In genomic region chr16:21338537-21339268, GRCh38 we compare ENCODE assay signal across 28 cellular contexts.
DNase-seq lines count a peak whose midpoint lies in the region; ATAC-seq, FAIRE-seq and TF ChIP-seq lines count a peak whose summit lies in the region.
"Had no signal": no experiment of that assay in that cellular context is flagged by ENCODE, and none has a peak within 500 bp of the region (broad histone marks: within the 10 kb centered on the region; RNA-seq: fewer than 3 reads in every experiment).

No MANE protein-coding gene starts in this region.

- TF ChIP-seq CTCF in MM.1S (IDR thresholded peaks at IDR 0.05; ENCODE audit: low read length) = no peak
- TF ChIP-seq CTCF in GM12878 (IDR thresholded peaks at IDR 0.05 in 2 of 3, conservative IDR thresholded peaks at IDR 0.05 in 1 of 3; ENCODE audit: control insufficient read depth in 2 of 3, extremely low read depth in 1 of 3, insufficient read depth in 1 of 3, low read depth in 3 of 3, low read length in 3 of 3) = no peak

- H3K27ac ChIP-seq in MM.1S (ENCODE audit: low read length) (peak overlapping the region; percentile 12; the same call in 1 of the 2 replicates), GM12878 (ENCODE audit: control insufficient read depth, insufficient read depth) (no peak overlapping the region)
- H3K27ac ChIP-seq: ascending aorta; BLaER1 treated with 17β-estradiol and CSF1 and Interleukin-3, amounts not matched to agents 10 nM and 100 nM; cardiac muscle cell; tibial nerve; WERI-Rb-1 had no signal

- no peak overlapping the region for H3K9ac ChIP-seq in MM.1S (ENCODE audit: low read length)
- H3K9ac ChIP-seq in GM12878 (ENCODE audit: control insufficient read depth, insufficient read depth, low read length) = no peak overlapping the region
- H3K9ac ChIP-seq: BLaER1 treated with 17β-estradiol and CSF1 and Interleukin-3, amounts not matched to agents 10 nM and 100 nM had no signal

- DNase-seq in activated naive CD8-positive, alpha-beta T cell treated with anti-CD3 and anti-CD28 coated beads, Interleukin-2, amount 50 U/mL, for 24 hours = no peak
- no peak for DNase-seq in activated naive CD8-positive, alpha-beta T cell treated with anti-CD3 and anti-CD28 coated beads for 36 hours
- DNase-seq in MM.1S (peak; percentile 86), GM12878 (ENCODE audit: low read depth, low spot score) (no peak), NCI-H82 treated with DMSO at 0.1 percent for 48 hours (lab: John Stamatoyannopoulos, UW; ENCODE audit: unreplicated experiment) (no peak)
- DNase-seq in stimulated activated effector memory CD8-positive, alpha-beta T cell treated with anti-CD3 and anti-CD28 coated beads, Interleukin-12 subunit alpha, Interleukin-12 subunit beta, amount 100 ng/mL, for 72 hours (ENCODE audit: low spot score in 2 of 2) = peak in 1 of 2 donors; percentile 41
- DNase-seq: activated CD4-positive, alpha-beta T cell treated with anti-CD3 and anti-CD28 coated beads, Interleukin-2, amount 10 ng/mL, durations not matched to agents 7 days and 5 days; effector CD8-positive, alpha-beta T cell; erythroblast; H9; KG1; NCI-H2029; NCI-H524; right cardiac atrium; SIG-M5; T-helper 9 cell; WERI-Rb-1 had no signal

- H3K4me3 ChIP-seq in MM.1S (ENCODE audit: low read length) = no peak overlapping the region
- no peak overlapping the region for H3K4me3 ChIP-seq in GM12878
- H3K4me3 ChIP-seq: ascending aorta; BLaER1 treated with 17β-estradiol and CSF1 and Interleukin-3, amounts not matched to agents 10 nM and 100 nM; cardiac muscle cell; tibial nerve had no signal

- no peaks in the 10 kb centered on the region for H3K79me2 ChIP-seq in MM.1S (ENCODE audit: low read length)
- H3K79me2 ChIP-seq in GM12878 (ENCODE audit: control insufficient read depth, insufficient read depth, low read length) = no peaks in the 10 kb centered on the region

- no peak for TF ChIP-seq RAD21 in GM12878 (IDR thresholded peaks at IDR 0.05; ENCODE audit: insufficient read depth, low read depth, low read length)

- peaks cover 1% of the 10 kb centered on the region for H3K4me1 Mint-ChIP-seq in activated naive CD8-positive, alpha-beta T cell treated with anti-CD3 and anti-CD28 coated beads, Interleukin-2, amount 50 U/mL, for 24 hours
- H3K4me1 Mint-ChIP-seq in activated naive CD8-positive, alpha-beta T cell treated with anti-CD3 and anti-CD28 coated beads for 36 hours = no peaks in the 10 kb centered on the region
- H3K4me1 Mint-ChIP-seq in stimulated activated effector memory CD8-positive, alpha-beta T cell treated with anti-CD3 and anti-CD28 coated beads, Interleukin-12 subunit alpha, Interleukin-12 subunit beta, amount 100 ng/mL, for 72 hours = no peaks in the 10 kb centered on the region
- H3K4me1 Mint-ChIP-seq: activated CD4-positive, alpha-beta T cell treated with anti-CD3 and anti-CD28 coated beads, Interleukin-2, amount 10 ng/mL, durations not matched to agents 7 days and 5 days; H9 had no signal

- no peak for FAIRE-seq in GM12878 (lab: Jason Lieb, UNC)
- FAIRE-seq: colon, HTR-8/SVneo, RCC 7860 had no signal

- H3K9me3 ChIP-seq in MM.1S (replicated peaks; ENCODE audit: insufficient read depth, low read length) = no peaks in the 10 kb centered on the region
- H3K9me3 ChIP-seq in GM12878 (replicated peaks; ENCODE audit: control insufficient read depth, insufficient read depth, low read length) = no peaks in the 10 kb centered on the region
- H3K9me3 ChIP-seq: ascending aorta had no signal

- H3K27ac Mint-ChIP-seq in activated naive CD8-positive, alpha-beta T cell treated with anti-CD3 and anti-CD28 coated beads, Interleukin-2, amount 50 U/mL, for 24 hours = no peak overlapping the region
- H3K27ac Mint-ChIP-seq in activated naive CD8-positive, alpha-beta T cell treated with anti-CD3 and anti-CD28 coated beads for 36 hours = no peak overlapping the region
- H3K27ac Mint-ChIP-seq in stimulated activated effector memory CD8-positive, alpha-beta T cell treated with anti-CD3 and anti-CD28 coated beads, Interleukin-12 subunit alpha, Interleukin-12 subunit beta, amount 100 ng/mL, for 72 hours = no peak overlapping the region
- H3K27ac Mint-ChIP-seq: activated CD4-positive, alpha-beta T cell treated with anti-CD3 and anti-CD28 coated beads, Interleukin-2, amount 10 ng/mL, durations not matched to agents 7 days and 5 days; activated naive CD8-positive, alpha-beta T cell; H9; memory B cell had no signal

- H4K20me1 ChIP-seq in MM.1S (ENCODE audit: insufficient read depth, low read length) = 0 out of 2 replicates have a peak, but pooled peaks cover 3% of the 10 kb centered on the region
- H4K20me1 ChIP-seq in GM12878 (ENCODE audit: control insufficient read depth, insufficient read depth) = no peaks in the 10 kb centered on the region
- H4K20me1 ChIP-seq: BLaER1 treated with 17β-estradiol and CSF1 and Interleukin-3, amounts not matched to agents 10 nM and 100 nM had no signal

- H3K4me2 ChIP-seq in MM.1S (ENCODE audit: low read depth, low read length) (peak overlapping the region; percentile 44), GM12878 (ENCODE audit: control insufficient read depth, insufficient read depth) (no peak overlapping the region)
- H3K4me2 ChIP-seq: BLaER1 treated with 17β-estradiol and CSF1 and Interleukin-3, amounts not matched to agents 10 nM and 100 nM had no signal

- H3K27me3 ChIP-seq in MM.1S (replicated peaks; ENCODE audit: insufficient read depth, low read length) (peaks cover 22% of the 10 kb centered on the region), GM12878 (replicated peaks in 1 of 2; ENCODE audit: control insufficient read depth in 2 of 2, insufficient read depth in 2 of 2, low read length in 1 of 2) (no peaks in the 10 kb centered on the region)
- H3K27me3 ChIP-seq: ascending aorta; BLaER1 treated with 17β-estradiol and CSF1 and Interleukin-3, amounts not matched to agents 10 nM and 100 nM; cardiac muscle cell; tibial nerve had no signal

- TF ChIP-seq EP300 in GM12878 (IDR thresholded peaks at IDR 0.05; ENCODE audit: borderline replicate concordance in 1 of 2, control insufficient read depth in 1 of 2, low read depth in 2 of 2, low read length in 2 of 2) = no peak

- no peaks in the 10 kb centered on the region for H3K36me3 ChIP-seq in MM.1S (replicated peaks; ENCODE audit: insufficient read depth, low read length)
- no peaks in the 10 kb centered on the region for H3K36me3 ChIP-seq in GM12878 (ENCODE audit: control insufficient read depth in 2 of 2, insufficient read depth in 2 of 2, low read length in 1 of 2)
- H3K36me3 ChIP-seq: ascending aorta, cardiac muscle cell, WERI-Rb-1 had no signal

- RAD21 ChIA-PET in GM12878 (lab: Charles Lee; ENCODE audit: unreplicated experiment) = no interaction called here

- peak; percentile 69 for ATAC-seq in activated naive CD8-positive, alpha-beta T cell treated with anti-CD3 and anti-CD28 coated beads, Interleukin-2, amount 50 U/mL, for 24 hours
- ATAC-seq in GM12878 (peak; percentile 21), GM21529 (IDR thresholded peaks at IDR 0.05; ENCODE audit: unreplicated experiment) (no peak)
- peak; percentile 97 for ATAC-seq in stimulated activated effector memory CD8-positive, alpha-beta T cell treated with anti-CD3 and anti-CD28 coated beads, Interleukin-12 subunit alpha, Interleukin-12 subunit beta, amount 100 ng/mL, for 72 hours
- ATAC-seq: left lobe of liver, right cardiac atrium had no signal

- SMC1A ChIA-PET in GM12878 (lab: Charles Lee; ENCODE audit: uncharacterized antibody, unreplicated experiment) = interaction anchor here (0.6 kb wide), 1 partner anchor 50 kb away, joined by 3 read pairs; no protein-coding TSS in a partner anchor

- BruUV-seq in GM12878 (replicated peaks; lab: Mats Ljungman, UMichigan) = no TSS peak

- H3K9me2 ChIP-seq in MM.1S (replicated peaks; ENCODE audit: insufficient read depth, low read length) = no peaks in the 10 kb centered on the region

- H3K27me3 Mint-ChIP-seq in activated naive CD8-positive, alpha-beta T cell treated with anti-CD3 and anti-CD28 coated beads, Interleukin-2, amount 50 U/mL, for 24 hours = peaks cover 7% of the 10 kb centered on the region
- H3K27me3 Mint-ChIP-seq in activated naive CD8-positive, alpha-beta T cell treated with anti-CD3 and anti-CD28 coated beads for 36 hours = peaks cover 32% of the 10 kb centered on the region
- H3K27me3 Mint-ChIP-seq: memory B cell had no signal

- in situ Hi-C loops in GM12878 (cut with MboI) = no loop called here

- H3F3A ChIP-seq in MM.1S (ENCODE audit: insufficient read depth, low read length) = peaks cover 14% of the 10 kb centered on the region

- peaks cover 13% of the 10 kb centered on the region for H3K4me1 ChIP-seq in MM.1S (ENCODE audit: low read length)
- no peaks in the 10 kb centered on the region; the same call in 1 of the 2 replicates for H3K4me1 ChIP-seq in GM12878 (ENCODE audit: control insufficient read depth, insufficient read depth, low read length)
- H3K4me1 ChIP-seq: ascending aorta; BLaER1 treated with 17β-estradiol and CSF1 and Interleukin-3, amounts not matched to agents 10 nM and 100 nM; tibial nerve had no signal

- intact Hi-C loops in GM12878 (cut with micrococcal nuclease; ENCODE audit: unreplicated experiment) = no loop called here

- no peak for TF ChIP-seq POLR2A in GM12878 (IDR thresholded peaks at IDR 0.05; ENCODE audit: low read depth, low read length)

- H3K36me3 Mint-ChIP-seq in activated naive CD8-positive, alpha-beta T cell treated with anti-CD3 and anti-CD28 coated beads, Interleukin-2, amount 50 U/mL, for 24 hours (ENCODE audit: low read depth) = no peaks in the 10 kb centered on the region
- no peaks in the 10 kb centered on the region for H3K36me3 Mint-ChIP-seq in activated naive CD8-positive, alpha-beta T cell treated with anti-CD3 and anti-CD28 coated beads for 36 hours
- no peaks in the 10 kb centered on the region for H3K36me3 Mint-ChIP-seq in stimulated activated effector memory CD8-positive, alpha-beta T cell treated with anti-CD3 and anti-CD28 coated beads, Interleukin-12 subunit alpha, Interleukin-12 subunit beta, amount 100 ng/mL, for 72 hours
- H3K36me3 Mint-ChIP-seq: activated naive CD8-positive, alpha-beta T cell had no signal

- POLR2A ChIA-PET in GM12878 (lab: Charles Lee) = no interaction called here

- CTCF ChIA-PET in GM12878 (lab: Yijun Ruan, JAX) = interaction anchor here (0.9 to 1.4 kb wide), 2 partner anchors 14 to 61 kb away, joined by 3 to 4 read pairs; no protein-coding TSS in a partner anchor

- no peak overlapping the region for H3K4me3 Mint-ChIP-seq in activated naive CD8-positive, alpha-beta T cell treated with anti-CD3 and anti-CD28 coated beads, Interleukin-2, amount 50 U/mL, for 24 hours
- no peak overlapping the region for H3K4me3 Mint-ChIP-seq in activated naive CD8-positive, alpha-beta T cell treated with anti-CD3 and anti-CD28 coated beads for 36 hours
- H3K4me3 Mint-ChIP-seq in stimulated activated effector memory CD8-positive, alpha-beta T cell treated with anti-CD3 and anti-CD28 coated beads, Interleukin-12 subunit alpha, Interleukin-12 subunit beta, amount 100 ng/mL, for 72 hours = no peak overlapping the region
- H3K4me3 Mint-ChIP-seq: activated CD4-positive, alpha-beta T cell treated with anti-CD3 and anti-CD28 coated beads, Interleukin-2, amount 10 ng/mL, durations not matched to agents 7 days and 5 days; activated naive CD8-positive, alpha-beta T cell; H9; memory B cell had no signal

- H3K9me3 Mint-ChIP-seq in activated naive CD8-positive, alpha-beta T cell treated with anti-CD3 and anti-CD28 coated beads, Interleukin-2, amount 50 U/mL, for 24 hours = no peaks in the 10 kb centered on the region
- H3K9me3 Mint-ChIP-seq in activated naive CD8-positive, alpha-beta T cell treated with anti-CD3 and anti-CD28 coated beads for 36 hours = peaks cover 1% of the 10 kb centered on the region
- peaks cover 3% of the 10 kb centered on the region for H3K9me3 Mint-ChIP-seq in stimulated activated effector memory CD8-positive, alpha-beta T cell treated with anti-CD3 and anti-CD28 coated beads, Interleukin-12 subunit alpha, Interleukin-12 subunit beta, amount 100 ng/mL, for 72 hours
- H3K9me3 Mint-ChIP-seq: activated CD4-positive, alpha-beta T cell treated with anti-CD3 and anti-CD28 coated beads, Interleukin-2, amount 10 ng/mL, durations not matched to agents 7 days and 5 days; memory B cell had no signal

- H2AFZ ChIP-seq in MM.1S (ENCODE audit: low read length) (no peak overlapping the region), GM12878 (ENCODE audit: control insufficient read depth, low read depth, low read length) (no peak overlapping the region)

- 66% methylated on average over 6 of the region's 6 CpGs for WGBS in GM12878 (ENCODE audit: insufficient coverage, insufficient replicate concordance, low lambda C conversion rate, missing lambda C conversion rate)
